1 cellular context compared by ENCODE assay signal in the genomic region with DNA sequence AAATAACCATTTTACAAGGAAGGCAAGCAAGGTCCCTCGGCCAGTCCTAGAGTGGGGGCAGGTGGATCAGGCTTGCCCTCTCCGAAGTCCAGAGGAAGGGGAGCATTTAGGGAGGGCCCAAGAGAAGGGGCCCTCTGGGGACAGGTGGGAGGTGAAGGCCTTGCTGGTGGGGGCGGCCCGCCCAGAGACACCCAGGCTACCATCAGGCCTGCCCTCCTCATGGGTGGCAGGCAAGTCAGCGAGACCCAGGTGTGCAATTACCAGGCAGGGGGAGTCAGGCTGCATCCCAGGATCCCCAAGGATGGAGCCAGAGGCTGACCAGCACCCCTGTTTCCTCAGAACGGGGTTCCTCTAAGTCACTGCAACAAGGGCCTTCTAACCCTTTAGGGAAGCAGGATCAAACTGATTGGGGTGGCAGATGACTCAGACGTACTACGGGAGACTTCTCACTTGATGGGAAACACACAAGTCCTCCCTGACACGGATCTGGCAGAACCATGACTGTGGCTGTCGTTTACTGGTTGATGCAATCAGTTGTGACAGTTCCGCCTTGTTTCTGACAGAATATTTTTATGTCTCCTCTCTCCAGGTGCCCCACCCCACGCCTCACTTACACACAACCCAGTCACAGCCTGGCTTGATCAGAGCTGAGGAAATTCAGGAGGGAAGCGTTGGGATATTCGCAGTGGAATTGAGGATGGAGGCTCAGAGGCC.
TF ChIP-seq lines count a peak whose summit lies in the region.

No MANE protein-coding gene starts in this region.

TF ChIP-seq in K562, 482 proteins besides CTCF, POLR2A, EP300 and RAD21 (continued from another document and continues in another):
- TF ChIP-seq, protein P1, sequence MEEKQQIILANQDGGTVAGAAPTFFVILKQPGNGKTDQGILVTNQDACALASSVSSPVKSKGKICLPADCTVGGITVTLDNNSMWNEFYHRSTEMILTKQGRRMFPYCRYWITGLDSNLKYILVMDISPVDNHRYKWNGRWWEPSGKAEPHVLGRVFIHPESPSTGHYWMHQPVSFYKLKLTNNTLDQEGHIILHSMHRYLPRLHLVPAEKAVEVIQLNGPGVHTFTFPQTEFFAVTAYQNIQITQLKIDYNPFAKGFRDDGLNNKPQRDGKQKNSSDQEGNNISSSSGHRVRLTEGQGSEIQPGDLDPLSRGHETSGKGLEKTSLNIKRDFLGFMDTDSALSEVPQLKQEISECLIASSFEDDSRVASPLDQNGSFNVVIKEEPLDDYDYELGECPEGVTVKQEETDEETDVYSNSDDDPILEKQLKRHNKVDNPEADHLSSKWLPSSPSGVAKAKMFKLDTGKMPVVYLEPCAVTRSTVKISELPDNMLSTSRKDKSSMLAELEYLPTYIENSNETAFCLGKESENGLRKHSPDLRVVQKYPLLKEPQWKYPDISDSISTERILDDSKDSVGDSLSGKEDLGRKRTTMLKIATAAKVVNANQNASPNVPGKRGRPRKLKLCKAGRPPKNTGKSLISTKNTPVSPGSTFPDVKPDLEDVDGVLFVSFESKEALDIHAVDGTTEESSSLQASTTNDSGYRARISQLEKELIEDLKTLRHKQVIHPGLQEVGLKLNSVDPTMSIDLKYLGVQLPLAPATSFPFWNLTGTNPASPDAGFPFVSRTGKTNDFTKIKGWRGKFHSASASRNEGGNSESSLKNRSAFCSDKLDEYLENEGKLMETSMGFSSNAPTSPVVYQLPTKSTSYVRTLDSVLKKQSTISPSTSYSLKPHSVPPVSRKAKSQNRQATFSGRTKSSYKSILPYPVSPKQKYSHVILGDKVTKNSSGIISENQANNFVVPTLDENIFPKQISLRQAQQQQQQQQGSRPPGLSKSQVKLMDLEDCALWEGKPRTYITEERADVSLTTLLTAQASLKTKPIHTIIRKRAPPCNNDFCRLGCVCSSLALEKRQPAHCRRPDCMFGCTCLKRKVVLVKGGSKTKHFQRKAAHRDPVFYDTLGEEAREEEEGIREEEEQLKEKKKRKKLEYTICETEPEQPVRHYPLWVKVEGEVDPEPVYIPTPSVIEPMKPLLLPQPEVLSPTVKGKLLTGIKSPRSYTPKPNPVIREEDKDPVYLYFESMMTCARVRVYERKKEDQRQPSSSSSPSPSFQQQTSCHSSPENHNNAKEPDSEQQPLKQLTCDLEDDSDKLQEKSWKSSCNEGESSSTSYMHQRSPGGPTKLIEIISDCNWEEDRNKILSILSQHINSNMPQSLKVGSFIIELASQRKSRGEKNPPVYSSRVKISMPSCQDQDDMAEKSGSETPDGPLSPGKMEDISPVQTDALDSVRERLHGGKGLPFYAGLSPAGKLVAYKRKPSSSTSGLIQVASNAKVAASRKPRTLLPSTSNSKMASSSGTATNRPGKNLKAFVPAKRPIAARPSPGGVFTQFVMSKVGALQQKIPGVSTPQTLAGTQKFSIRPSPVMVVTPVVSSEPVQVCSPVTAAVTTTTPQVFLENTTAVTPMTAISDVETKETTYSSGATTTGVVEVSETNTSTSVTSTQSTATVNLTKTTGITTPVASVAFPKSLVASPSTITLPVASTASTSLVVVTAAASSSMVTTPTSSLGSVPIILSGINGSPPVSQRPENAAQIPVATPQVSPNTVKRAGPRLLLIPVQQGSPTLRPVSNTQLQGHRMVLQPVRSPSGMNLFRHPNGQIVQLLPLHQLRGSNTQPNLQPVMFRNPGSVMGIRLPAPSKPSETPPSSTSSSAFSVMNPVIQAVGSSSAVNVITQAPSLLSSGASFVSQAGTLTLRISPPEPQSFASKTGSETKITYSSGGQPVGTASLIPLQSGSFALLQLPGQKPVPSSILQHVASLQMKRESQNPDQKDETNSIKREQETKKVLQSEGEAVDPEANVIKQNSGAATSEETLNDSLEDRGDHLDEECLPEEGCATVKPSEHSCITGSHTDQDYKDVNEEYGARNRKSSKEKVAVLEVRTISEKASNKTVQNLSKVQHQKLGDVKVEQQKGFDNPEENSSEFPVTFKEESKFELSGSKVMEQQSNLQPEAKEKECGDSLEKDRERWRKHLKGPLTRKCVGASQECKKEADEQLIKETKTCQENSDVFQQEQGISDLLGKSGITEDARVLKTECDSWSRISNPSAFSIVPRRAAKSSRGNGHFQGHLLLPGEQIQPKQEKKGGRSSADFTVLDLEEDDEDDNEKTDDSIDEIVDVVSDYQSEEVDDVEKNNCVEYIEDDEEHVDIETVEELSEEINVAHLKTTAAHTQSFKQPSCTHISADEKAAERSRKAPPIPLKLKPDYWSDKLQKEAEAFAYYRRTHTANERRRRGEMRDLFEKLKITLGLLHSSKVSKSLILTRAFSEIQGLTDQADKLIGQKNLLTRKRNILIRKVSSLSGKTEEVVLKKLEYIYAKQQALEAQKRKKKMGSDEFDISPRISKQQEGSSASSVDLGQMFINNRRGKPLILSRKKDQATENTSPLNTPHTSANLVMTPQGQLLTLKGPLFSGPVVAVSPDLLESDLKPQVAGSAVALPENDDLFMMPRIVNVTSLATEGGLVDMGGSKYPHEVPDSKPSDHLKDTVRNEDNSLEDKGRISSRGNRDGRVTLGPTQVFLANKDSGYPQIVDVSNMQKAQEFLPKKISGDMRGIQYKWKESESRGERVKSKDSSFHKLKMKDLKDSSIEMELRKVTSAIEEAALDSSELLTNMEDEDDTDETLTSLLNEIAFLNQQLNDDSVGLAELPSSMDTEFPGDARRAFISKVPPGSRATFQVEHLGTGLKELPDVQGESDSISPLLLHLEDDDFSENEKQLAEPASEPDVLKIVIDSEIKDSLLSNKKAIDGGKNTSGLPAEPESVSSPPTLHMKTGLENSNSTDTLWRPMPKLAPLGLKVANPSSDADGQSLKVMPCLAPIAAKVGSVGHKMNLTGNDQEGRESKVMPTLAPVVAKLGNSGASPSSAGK (IDR thresholded peaks at IDR 0.05): no peak; the same call in 1 of the 2 replicates
- no peak for TF ChIP-seq FOXA1 (IDR thresholded peaks at IDR 0.05; ENCODE audit: borderline replicate concordance)
- no peak for TF ChIP-seq ZNF551 (CRISPR knock-in tag; IDR thresholded peaks at IDR 0.05)
- no peak for TF ChIP-seq NFATC3 (IDR thresholded peaks at IDR 0.05)
- TF ChIP-seq ZBTB8A (IDR thresholded peaks at IDR 0.05; ENCODE audit: partially characterized antibody): no peak
- TF ChIP-seq ZNF436 (CRISPR knock-in tag; IDR thresholded peaks at IDR 0.05): no peak
- TF ChIP-seq BRCA1 (IDR thresholded peaks at IDR 0.05): no peak
- TF ChIP-seq BRCA1 (CRISPR knock-in tag; IDR thresholded peaks at IDR 0.05): no peak
- no peak for TF ChIP-seq NCOA1 (IDR thresholded peaks at IDR 0.05; ENCODE audit: low read depth)
- no peak for TF ChIP-seq TOE1 (IDR thresholded peaks at IDR 0.05; ENCODE audit: borderline replicate concordance)
- TF ChIP-seq TOE1 (CRISPR knock-in tag; IDR thresholded peaks at IDR 0.05; ENCODE audit: borderline replicate concordance, low read depth): no peak
- TF ChIP-seq, protein P2, sequence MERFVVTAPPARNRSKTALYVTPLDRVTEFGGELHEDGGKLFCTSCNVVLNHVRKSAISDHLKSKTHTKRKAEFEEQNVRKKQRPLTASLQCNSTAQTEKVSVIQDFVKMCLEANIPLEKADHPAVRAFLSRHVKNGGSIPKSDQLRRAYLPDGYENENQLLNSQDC (CRISPR knock-in tag; IDR thresholded peaks at IDR 0.05): no peak
- TF ChIP-seq SMC3 (conservative IDR thresholded peaks at IDR 0.05; ENCODE audit: insufficient read depth, low read depth, low read length): no peak
- no peak for TF ChIP-seq RB1 (IDR thresholded peaks at IDR 0.05; ENCODE audit: low read depth)
- TF ChIP-seq NFE2 (IDR thresholded peaks at IDR 0.05; ENCODE audit: low read depth): peak; percentile 44; the same call in 1 of the 2 replicates
- TF ChIP-seq, protein P3, sequence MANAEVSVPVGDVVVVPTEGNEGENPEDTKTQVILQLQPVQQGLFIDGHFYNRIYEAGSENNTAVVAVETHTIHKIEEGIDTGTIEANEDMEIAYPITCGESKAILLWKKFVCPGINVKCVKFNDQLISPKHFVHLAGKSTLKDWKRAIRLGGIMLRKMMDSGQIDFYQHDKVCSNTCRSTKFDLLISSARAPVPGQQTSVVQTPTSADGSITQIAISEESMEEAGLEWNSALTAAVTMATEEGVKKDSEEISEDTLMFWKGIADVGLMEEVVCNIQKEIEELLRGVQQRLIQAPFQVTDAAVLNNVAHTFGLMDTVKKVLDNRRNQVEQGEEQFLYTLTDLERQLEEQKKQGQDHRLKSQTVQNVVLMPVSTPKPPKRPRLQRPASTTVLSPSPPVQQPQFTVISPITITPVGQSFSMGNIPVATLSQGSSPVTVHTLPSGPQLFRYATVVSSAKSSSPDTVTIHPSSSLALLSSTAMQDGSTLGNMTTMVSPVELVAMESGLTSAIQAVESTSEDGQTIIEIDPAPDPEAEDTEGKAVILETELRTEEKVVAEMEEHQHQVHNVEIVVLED (CRISPR knock-in tag; IDR thresholded peaks at IDR 0.05): no peak
- no peak for TF ChIP-seq RCOR1 (IDR thresholded peaks at IDR 0.05; ENCODE audit: borderline replicate concordance in 1 of 2, low read depth in 2 of 2, low read length in 2 of 2)
- no peak for TF ChIP-seq ZNF384 (IDR thresholded peaks at IDR 0.05; ENCODE audit: low read depth, low read length)
- TF ChIP-seq MTA1 (IDR thresholded peaks at IDR 0.05; ENCODE audit: borderline replicate concordance): no peak
- TF ChIP-seq PRMT5 (CRISPR knock-in tag; IDR thresholded peaks at IDR 0.05): no peak
- TF ChIP-seq PCBP1 (IDR thresholded peaks at IDR 0.05; ENCODE audit: low read depth, low read length, poor library complexity, severe bottlenecking): no peak
- TF ChIP-seq, protein P4, sequence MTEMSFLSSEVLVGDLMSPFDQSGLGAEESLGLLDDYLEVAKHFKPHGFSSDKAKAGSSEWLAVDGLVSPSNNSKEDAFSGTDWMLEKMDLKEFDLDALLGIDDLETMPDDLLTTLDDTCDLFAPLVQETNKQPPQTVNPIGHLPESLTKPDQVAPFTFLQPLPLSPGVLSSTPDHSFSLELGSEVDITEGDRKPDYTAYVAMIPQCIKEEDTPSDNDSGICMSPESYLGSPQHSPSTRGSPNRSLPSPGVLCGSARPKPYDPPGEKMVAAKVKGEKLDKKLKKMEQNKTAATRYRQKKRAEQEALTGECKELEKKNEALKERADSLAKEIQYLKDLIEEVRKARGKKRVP (CRISPR knock-in tag; IDR thresholded peaks at IDR 0.05): peak; percentile 40; the same call in 1 of the 2 replicates
- TF ChIP-seq DACH1 (IDR thresholded peaks at IDR 0.05; ENCODE audit: partially characterized antibody): no peak
- TF ChIP-seq DIDO1 (tag; IDR thresholded peaks at IDR 0.05; ENCODE audit: low read depth): no peak
- TF ChIP-seq, protein P5, sequence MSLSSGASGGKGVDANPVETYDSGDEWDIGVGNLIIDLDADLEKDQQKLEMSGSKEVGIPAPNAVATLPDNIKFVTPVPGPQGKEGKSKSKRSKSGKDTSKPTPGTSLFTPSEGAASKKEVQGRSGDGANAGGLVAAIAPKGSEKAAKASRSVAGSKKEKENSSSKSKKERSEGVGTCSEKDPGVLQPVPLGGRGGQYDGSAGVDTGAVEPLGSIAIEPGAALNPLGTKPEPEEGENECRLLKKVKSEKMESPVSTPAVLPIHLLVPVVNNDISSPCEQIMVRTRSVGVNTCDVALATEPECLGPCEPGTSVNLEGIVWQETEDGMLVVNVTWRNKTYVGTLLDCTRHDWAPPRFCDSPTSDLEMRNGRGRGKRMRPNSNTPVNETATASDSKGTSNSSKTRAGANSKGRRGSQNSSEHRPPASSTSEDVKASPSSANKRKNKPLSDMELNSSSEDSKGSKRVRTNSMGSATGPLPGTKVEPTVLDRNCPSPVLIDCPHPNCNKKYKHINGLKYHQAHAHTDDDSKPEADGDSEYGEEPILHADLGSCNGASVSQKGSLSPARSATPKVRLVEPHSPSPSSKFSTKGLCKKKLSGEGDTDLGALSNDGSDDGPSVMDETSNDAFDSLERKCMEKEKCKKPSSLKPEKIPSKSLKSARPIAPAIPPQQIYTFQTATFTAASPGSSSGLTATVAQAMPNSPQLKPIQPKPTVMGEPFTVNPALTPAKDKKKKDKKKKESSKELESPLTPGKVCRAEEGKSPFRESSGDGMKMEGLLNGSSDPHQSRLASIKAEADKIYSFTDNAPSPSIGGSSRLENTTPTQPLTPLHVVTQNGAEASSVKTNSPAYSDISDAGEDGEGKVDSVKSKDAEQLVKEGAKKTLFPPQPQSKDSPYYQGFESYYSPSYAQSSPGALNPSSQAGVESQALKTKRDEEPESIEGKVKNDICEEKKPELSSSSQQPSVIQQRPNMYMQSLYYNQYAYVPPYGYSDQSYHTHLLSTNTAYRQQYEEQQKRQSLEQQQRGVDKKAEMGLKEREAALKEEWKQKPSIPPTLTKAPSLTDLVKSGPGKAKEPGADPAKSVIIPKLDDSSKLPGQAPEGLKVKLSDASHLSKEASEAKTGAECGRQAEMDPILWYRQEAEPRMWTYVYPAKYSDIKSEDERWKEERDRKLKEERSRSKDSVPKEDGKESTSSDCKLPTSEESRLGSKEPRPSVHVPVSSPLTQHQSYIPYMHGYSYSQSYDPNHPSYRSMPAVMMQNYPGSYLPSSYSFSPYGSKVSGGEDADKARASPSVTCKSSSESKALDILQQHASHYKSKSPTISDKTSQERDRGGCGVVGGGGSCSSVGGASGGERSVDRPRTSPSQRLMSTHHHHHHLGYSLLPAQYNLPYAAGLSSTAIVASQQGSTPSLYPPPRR (CRISPR knock-in tag; IDR thresholded peaks at IDR 0.05; ENCODE audit: borderline replicate concordance): no peak
- TF ChIP-seq MCM5 (IDR thresholded peaks at IDR 0.05; ENCODE audit: low read depth): no peak
- TF ChIP-seq KDM5B (IDR thresholded peaks at IDR 0.05; ENCODE audit: insufficient replicate concordance, low read depth, low read length): no peak
- no peak for TF ChIP-seq HNRNPLL (IDR thresholded peaks at IDR 0.05; ENCODE audit: low read depth, low read length, poor library complexity, severe bottlenecking)
- TF ChIP-seq, protein P6, sequence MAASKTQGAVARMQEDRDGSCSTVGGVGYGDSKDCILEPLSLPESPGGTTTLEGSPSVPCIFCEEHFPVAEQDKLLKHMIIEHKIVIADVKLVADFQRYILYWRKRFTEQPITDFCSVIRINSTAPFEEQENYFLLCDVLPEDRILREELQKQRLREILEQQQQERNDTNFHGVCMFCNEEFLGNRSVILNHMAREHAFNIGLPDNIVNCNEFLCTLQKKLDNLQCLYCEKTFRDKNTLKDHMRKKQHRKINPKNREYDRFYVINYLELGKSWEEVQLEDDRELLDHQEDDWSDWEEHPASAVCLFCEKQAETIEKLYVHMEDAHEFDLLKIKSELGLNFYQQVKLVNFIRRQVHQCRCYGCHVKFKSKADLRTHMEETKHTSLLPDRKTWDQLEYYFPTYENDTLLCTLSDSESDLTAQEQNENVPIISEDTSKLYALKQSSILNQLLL (CRISPR knock-in tag; IDR thresholded peaks at IDR 0.05; ENCODE audit: borderline replicate concordance): no peak
- no peak for TF ChIP-seq RBM14 (IDR thresholded peaks at IDR 0.05; ENCODE audit: borderline replicate concordance, insufficient read depth, low read depth, low read length)
- no peak for TF ChIP-seq RBM22 (IDR thresholded peaks at IDR 0.05; ENCODE audit: low read depth, low read length, poor library complexity, severe bottlenecking)
- TF ChIP-seq, protein P7, sequence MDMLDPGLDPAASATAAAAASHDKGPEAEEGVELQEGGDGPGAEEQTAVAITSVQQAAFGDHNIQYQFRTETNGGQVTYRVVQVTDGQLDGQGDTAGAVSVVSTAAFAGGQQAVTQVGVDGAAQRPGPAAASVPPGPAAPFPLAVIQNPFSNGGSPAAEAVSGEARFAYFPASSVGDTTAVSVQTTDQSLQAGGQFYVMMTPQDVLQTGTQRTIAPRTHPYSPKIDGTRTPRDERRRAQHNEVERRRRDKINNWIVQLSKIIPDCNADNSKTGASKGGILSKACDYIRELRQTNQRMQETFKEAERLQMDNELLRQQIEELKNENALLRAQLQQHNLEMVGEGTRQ (CRISPR knock-in tag; IDR thresholded peaks at IDR 0.05): no peak
- no peak for TF ChIP-seq XRCC4 (IDR thresholded peaks at IDR 0.05; ENCODE audit: extremely low read depth, insufficient read depth, insufficient read length)
- TF ChIP-seq ZNF24 (IDR thresholded peaks at IDR 0.05): no peak
- no peak for TF ChIP-seq PHF8 (IDR thresholded peaks at IDR 0.05; ENCODE audit: borderline replicate concordance, low read length)
